7 cellular contexts compared by ENCODE assay signal in genomic region chrX:40267334-40268118, GRCh38.
DNase-seq lines count a peak whose midpoint lies in the region; ATAC-seq, FAIRE-seq and TF ChIP-seq lines count a peak whose summit lies in the region.

No MANE protein-coding gene starts in this region.

- DNase-seq in GM19239 (ENCODE audit: insufficient read length, low spot score) (peak; percentile 18), Panc1 (ENCODE audit: low read depth, low spot score) (no peak), esophagus squamous epithelium (lab: John Stamatoyannopoulos, UW) (no peak), prostate gland (ENCODE audit: low spot score) (no peak), erythroblast (lab: John Stamatoyannopoulos, UW) (no peak), NCI-H187 (lab: John Stamatoyannopoulos, UW) (no peak)

- FAIRE-seq in GM19239 (lab: Jason Lieb, UNC) = peak; percentile 83

- H3K4me1 ChIP-seq in Panc1 (ENCODE audit: control insufficient read depth, insufficient read depth, low read length) (peaks cover 4% of the 10 kb centered on the region), esophagus squamous epithelium (peaks cover 9 to 22% (median 10%) of the 10 kb centered on the region in 3 donors), prostate gland (replicated peaks) (no peaks in the 10 kb centered on the region)

- H3K27ac ChIP-seq in Panc1 (ENCODE audit: low read length) (no peak overlapping the region; the same call in 1 of the 2 replicates), esophagus squamous epithelium (peak overlapping the region; percentile 61 to 73 (median 65)), prostate gland (peak overlapping the region; percentile 69 to 71)

- no TSS peak for BruUV-seq in Panc1 (replicated peaks; lab: Mats Ljungman, UMichigan)

- 18 to 32% methylated on average over 3 to 21 of the region's 29 CpGs for WGBS in esophagus squamous epithelium, 2 donors
- 30% methylated on average over 15 of the region's 29 CpGs for WGBS in prostate gland

- CTCF ChIA-PET in Panc1 (lab: Charles Lee) = interaction anchor here (0.5 to 0.6 kb wide), 2 partner anchors 50 to 51 kb away, joined by 3 to 4 read pairs; no protein-coding TSS in a partner anchor

- H3K27me3 ChIP-seq in Panc1 (ENCODE audit: control insufficient read depth, insufficient read depth, low read length) = no peaks in the 10 kb centered on the region
- no peaks in the 10 kb centered on the region for H3K27me3 ChIP-seq in esophagus squamous epithelium
- no peaks in the 10 kb centered on the region for H3K27me3 ChIP-seq in prostate gland (replicated peaks; ENCODE audit: insufficient read depth)

- POLR2A ChIA-PET in Panc1 (lab: Charles Lee) = no interaction called here

- H3K9me3 ChIP-seq in Panc1 (ENCODE audit: control insufficient read depth, insufficient read depth, low read depth, low read length) (no peaks in the 10 kb centered on the region), esophagus squamous epithelium (no peaks in the 10 kb centered on the region), prostate gland (no peaks in the 10 kb centered on the region)

- peak; percentile 30 for ATAC-seq in Panc1
- ATAC-seq in HG02852 (IDR thresholded peaks at IDR 0.05; ENCODE audit: unreplicated experiment) = no peak

- peak; percentile 45 for TF ChIP-seq CTCF in Panc1 (IDR thresholded peaks at IDR 0.05)
- no peak for TF ChIP-seq CTCF in esophagus squamous epithelium (IDR thresholded peaks at IDR 0.05)
- no peak for TF ChIP-seq CTCF in prostate gland (IDR thresholded peaks at IDR 0.05)

- peak overlapping the region; percentile 39 to 53 for H3K4me3 ChIP-seq in Panc1 (ENCODE audit: low read depth in 2 of 2, low read length in 2 of 2)
- H3K4me3 ChIP-seq in esophagus squamous epithelium = peak overlapping the region; percentile 32 to 65 (median 50)
- H3K4me3 ChIP-seq in prostate gland = peak overlapping the region; percentile 29 to 35

- intact Hi-C loops in Panc1 (cut with micrococcal nuclease; ENCODE audit: unreplicated experiment) (loop anchor here (10.0 kb wide), 2 partner anchors 93 to 163 kb away; no protein-coding TSS in a partner anchor), esophagus squamous epithelium (cut with DNase I) (loop anchor here (10.0 kb wide), 2 partner anchors 453 to 533 kb away; no protein-coding TSS in a partner anchor), prostate gland (cut with DNase I) (loop anchor here (2.0 to 10.0 kb wide), 2 partner anchors 89 to 453 kb away; no protein-coding TSS in a partner anchor)

- TF ChIP-seq POLR2A in esophagus squamous epithelium (IDR thresholded peaks at IDR 0.05) = no peak
- no peak for TF ChIP-seq POLR2A in prostate gland (IDR thresholded peaks at IDR 0.05)
- TF ChIP-seq POLR2A in erythroblast (IDR thresholded peaks at IDR 0.05; ENCODE audit: low read length) = no peak

- H3K36me3 ChIP-seq in Panc1 (ENCODE audit: control insufficient read depth, insufficient read depth, low read length) = no peaks in the 10 kb centered on the region
- H3K36me3 ChIP-seq in esophagus squamous epithelium = no peaks in the 10 kb centered on the region
- H3K36me3 ChIP-seq in prostate gland = no peaks in the 10 kb centered on the region

- in situ Hi-C loops in Panc1 (cut with HindIII; ENCODE audit: low pct_unique_long_range_greater_than_20kb, low sequenced_read_pairs) = no loop called here
